Comparison of ENCODE assay signal across 8 cellular contexts in genomic region chr14:65179918-65180724, GRCh38.
A peak's percentile ranks its signal among the peaks of the same experiment; 100 is the strongest.
DNase-seq lines count a peak whose midpoint lies in the region; ATAC-seq lines count a peak whose summit lies in the region.

No MANE protein-coding gene starts in this region.

- H3K27me3 Mint-ChIP-seq in CD4-positive, CD25-positive, alpha-beta regulatory T cell: no peaks in the 10 kb centered on the region

- intact Hi-C loops in Right ventricle myocardium superior (cut with DNase I): no loop called here

- peaks cover 6 to 10% of the 10 kb centered on the region in 2 experiments for H3K9me3 ChIP-seq in CD4-positive, CD25-positive, alpha-beta regulatory T cell (ENCODE audit: control insufficient read depth in 2 of 2, low read length in 2 of 2)

- peak in 1 of 3 donors; percentile 46 for DNase-seq in CD4-positive, CD25-positive, alpha-beta regulatory T cell
- peak; percentile 47 for DNase-seq in activated CD4-positive, CD25-positive, alpha-beta regulatory T cell treated with anti-CD3 and anti-CD28 coated beads, Interleukin-2, amount 50 U/mL, for 72 hours
- DNase-seq in Right ventricle myocardium superior: peak; percentile 52
- DNase-seq in stimulated activated CD8-positive, alpha-beta memory T cell treated with anti-CD3 and anti-CD28 coated beads, Interleukin-2, amount 100 ng/mL, for 48 hours (ENCODE audit: low read depth in 2 of 2): peak; percentile 10 to 40
- no peak for DNase-seq in OCI-M2 (lab: John Stamatoyannopoulos, UW; ENCODE audit: unreplicated experiment)
- DNase-seq in NCI-H510A (lab: John Stamatoyannopoulos, UW): no peak

- H3K27ac Mint-ChIP-seq in CD4-positive, CD25-positive, alpha-beta regulatory T cell: peak overlapping the region; percentile 6 to 45 (median 22)

- peaks cover 2 to 18% (median 7%) of the 10 kb centered on the region in 7 donors for H3K9me3 Mint-ChIP-seq in CD4-positive, CD25-positive, alpha-beta regulatory T cell

- no peak overlapping the region for H3K4me3 Mint-ChIP-seq in CD4-positive, CD25-positive, alpha-beta regulatory T cell

- no peaks in the 10 kb centered on the region for H3K4me1 ChIP-seq in CD4-positive, CD25-positive, alpha-beta regulatory T cell (ENCODE audit: control insufficient read depth, insufficient read depth, low read length, poor library complexity, severe bottlenecking)

- ATAC-seq in CD4-positive, CD25-positive, alpha-beta regulatory T cell (ENCODE audit: low read depth in 2 of 2): peak; percentile 57 to 60
- ATAC-seq in GM19397 (IDR thresholded peaks at IDR 0.05; ENCODE audit: unreplicated experiment): peak; percentile 95
- peak; percentile 93 for ATAC-seq in HG03354 (IDR thresholded peaks at IDR 0.05; ENCODE audit: poor library complexity, severe bottlenecking, unreplicated experiment)
- peak; percentile 85 for ATAC-seq in Right ventricle myocardium superior (ENCODE audit: poor library complexity)

- no peak overlapping the region for H3K4me3 ChIP-seq in CD4-positive, CD25-positive, alpha-beta regulatory T cell (ENCODE audit: low read depth, low read length)

- no peaks in the 10 kb centered on the region for H3K27me3 ChIP-seq in CD4-positive, CD25-positive, alpha-beta regulatory T cell (ENCODE audit: control insufficient read depth, insufficient read depth, low read length)

- H3K36me3 Mint-ChIP-seq in CD4-positive, CD25-positive, alpha-beta regulatory T cell: no peaks in the 10 kb centered on the region

- H3K36me3 ChIP-seq in CD4-positive, CD25-positive, alpha-beta regulatory T cell (ENCODE audit: control insufficient read depth, insufficient read depth, low read length): peaks cover 2% of the 10 kb centered on the region

- no peak overlapping the region for H3K27ac ChIP-seq in CD4-positive, CD25-positive, alpha-beta regulatory T cell (ENCODE audit: insufficient read depth, low read length, poor library complexity, severe bottlenecking)

- H3K4me1 Mint-ChIP-seq in CD4-positive, CD25-positive, alpha-beta regulatory T cell: peaks cover 0 to 17% (median 9%) of the 10 kb centered on the region in 4 donors

Comparison
In these comparisons a context has a peak if more than half of its experiments do, and no peak if none do; other contexts are left out.
1. DNase-seq: peak in activated CD4-positive, CD25-positive, alpha-beta regulatory T cell treated with anti-CD3 and anti-CD28 coated beads, Interleukin-2, amount 50 U/mL, for 72 hours (single experiment), Right ventricle myocardium superior (single experiment) and stimulated activated CD8-positive, alpha-beta memory T cell treated with anti-CD3 and anti-CD28 coated beads, Interleukin-2, amount 100 ng/mL, for 48 hours (2 of 2); none in OCI-M2 (single experiment) and NCI-H510A (single experiment).
2. Peak in every context shown above with its lines, with median percentiles within 50 percentile points of each other: ATAC-seq.